ENCODE assay signal across 1 cellular context in genomic region chr1:233725423-233725822, GRCh38.
TF ChIP-seq lines count a peak whose summit lies in the region.

No MANE protein-coding gene starts in this region.

TF ChIP-seq in H1, 55 proteins besides CTCF, POLR2A, EP300 and RAD21 (continued from another document):
- TF ChIP-seq CHD7 (IDR thresholded peaks at IDR 0.05; ENCODE audit: insufficient replicate concordance, low read length) (no peak), SIN3A (conservative IDR thresholded peaks at IDR 0.05 in 1 of 2, IDR thresholded peaks at IDR 0.05 in 1 of 2; ENCODE audit: low read depth in 1 of 2, low read length in 2 of 2) (no peak)
